In the genomic region with DNA sequence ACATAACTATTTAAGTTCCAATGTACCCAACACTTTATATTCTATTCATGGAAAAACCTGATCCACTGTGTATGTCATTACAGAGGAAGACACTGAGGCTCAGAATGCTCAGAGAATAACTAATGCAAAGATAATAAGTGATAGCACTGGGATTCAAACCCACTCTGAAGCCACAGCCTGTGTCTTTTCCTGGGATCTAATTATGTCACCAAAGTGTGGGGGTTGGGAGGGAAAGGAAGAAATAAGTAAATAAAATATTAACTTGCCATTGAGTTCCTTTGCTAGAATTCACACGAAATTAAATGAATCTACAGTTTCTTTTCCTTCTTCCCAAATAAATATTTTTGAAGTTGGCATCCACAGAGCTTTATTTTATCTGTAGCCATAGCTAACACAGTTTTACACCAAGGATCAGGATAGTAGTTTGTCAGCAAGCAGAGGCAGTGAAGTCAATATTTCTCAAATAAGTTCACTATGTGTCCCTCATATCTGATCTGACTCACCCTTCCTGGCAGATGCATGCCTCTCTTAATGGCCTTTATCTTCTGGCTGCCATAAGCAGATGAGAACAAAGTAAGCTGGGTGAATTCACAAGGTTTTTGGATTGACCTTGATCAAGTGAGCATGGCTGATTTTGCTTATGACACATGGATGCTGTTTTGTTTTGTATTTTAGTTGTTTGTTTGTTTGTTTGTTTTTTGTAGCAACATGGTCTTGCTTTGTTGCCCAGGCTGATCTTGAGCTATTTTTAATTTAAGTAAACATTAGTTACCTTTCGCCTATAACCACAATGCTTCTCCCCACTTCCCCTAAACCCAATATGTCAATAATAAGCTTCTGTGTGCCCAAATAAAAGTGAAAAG, we compare ENCODE assay signal across 9 cellular contexts. TPM values are rescaled to one million over a fixed set of nuclear protein-coding genes. Genes with fewer than 3 reads are reported as not detected.
DNase-seq lines count a peak whose midpoint lies in the region; ATAC-seq and TF ChIP-seq lines count a peak whose summit lies in the region.
"Had no signal": no experiment of that assay in that cellular context is flagged by ENCODE, and none has a peak within 500 bp of the region (broad histone marks: within the 10 kb centered on the region; RNA-seq: fewer than 3 reads in every experiment).

No MANE protein-coding gene starts in this region.

- no peak for TF ChIP-seq EP300 in gastroesophageal sphincter (IDR thresholded peaks at IDR 0.05)

- ATAC-seq in GM19463 (IDR thresholded peaks at IDR 0.05; ENCODE audit: unreplicated experiment) (peak; percentile 50), HG03460 (IDR thresholded peaks at IDR 0.05; ENCODE audit: unreplicated experiment) (peak; percentile 51), gastroesophageal sphincter (no peak), omental fat pad (ENCODE audit: low FRiP score) (no peak)

- H3K9me3 Mint-ChIP-seq in CD8-positive, alpha-beta memory T cell: peaks cover 5 to 18% (median 9%) of the 10 kb centered on the region in 5 donors
- peaks cover 0 to 7% (median under 1%) of the 10 kb centered on the region in 6 donors for H3K9me3 Mint-ChIP-seq in immature natural killer cell

- peak overlapping the region; percentile 35 for H3K27ac ChIP-seq in CD8-positive, alpha-beta memory T cell (ENCODE audit: low read depth, low read length)
- no peak overlapping the region for H3K27ac ChIP-seq in gastroesophageal sphincter
- H3K27ac ChIP-seq: skin epidermis had no signal

- H3K9me3 ChIP-seq in CD8-positive, alpha-beta memory T cell (ENCODE audit: low read length): no peaks in the 10 kb centered on the region
- peaks cover 0 to 22% (median 0%) of the 10 kb centered on the region in 3 donors for H3K9me3 ChIP-seq in gastroesophageal sphincter

- peaks cover 2% of the 10 kb centered on the region in 3 donors for H3K4me1 Mint-ChIP-seq in CD8-positive, alpha-beta memory T cell
- peaks cover 2% of the 10 kb centered on the region in 2 donors for H3K4me1 Mint-ChIP-seq in immature natural killer cell

- H3K27me3 Mint-ChIP-seq in CD8-positive, alpha-beta memory T cell: peaks cover 19 to 38% of the 10 kb centered on the region in 2 donors
- H3K27me3 Mint-ChIP-seq in immature natural killer cell (ENCODE audit: low read depth in 3 of 3): peaks cover 0 to 22% (median 2%) of the 10 kb centered on the region in 3 donors

- POLR2A ChIA-PET in CD8-positive, alpha-beta memory T cell (lab: Charles Lee): no interaction called here

- H3K4me1 ChIP-seq in CD8-positive, alpha-beta memory T cell (ENCODE audit: insufficient read depth, low read length): no peaks in the 10 kb centered on the region
- H3K4me1 ChIP-seq in gastroesophageal sphincter: no peaks in the 10 kb centered on the region

- H3K36me3 ChIP-seq in CD8-positive, alpha-beta memory T cell (ENCODE audit: insufficient read depth, low read length): no peaks in the 10 kb centered on the region
- no peaks in the 10 kb centered on the region for H3K36me3 ChIP-seq in gastroesophageal sphincter

- no peak for DNase-seq in CD8-positive, alpha-beta memory T cell
- DNase-seq in cardiac fibroblast (ENCODE audit: low read depth in 2 of 2): peak; percentile 15 to 52
- no peak for DNase-seq in activated CD8-positive, alpha-beta memory T cell treated with anti-CD3 and anti-CD28 coated beads for 24 hours
- DNase-seq in immature natural killer cell: no peak
- no peak for DNase-seq in omental fat pad (ENCODE audit: low spot score)

- H3K36me3 Mint-ChIP-seq in CD8-positive, alpha-beta memory T cell: peaks cover 0 to 7% (median 0%) of the 10 kb centered on the region in 3 donors
- peaks cover 4% of the 10 kb centered on the region in 3 donors for H3K36me3 Mint-ChIP-seq in immature natural killer cell

- no peak for TF ChIP-seq POLR2A in gastroesophageal sphincter (IDR thresholded peaks at IDR 0.05)

- H3K4me3 ChIP-seq in CD8-positive, alpha-beta memory T cell (ENCODE audit: low read length): no peak overlapping the region
- H3K4me3 ChIP-seq in cardiac fibroblast (replicated peaks in 1 of 2; ENCODE audit: low read depth in 2 of 2, low read length in 2 of 2) (no peak overlapping the region), gastroesophageal sphincter (no peak overlapping the region)
- H3K4me3 ChIP-seq: skin epidermis had no signal

- H3K4me3 Mint-ChIP-seq in CD8-positive, alpha-beta memory T cell: no peak overlapping the region
- H3K4me3 Mint-ChIP-seq in immature natural killer cell: no peak overlapping the region

- H3K27ac Mint-ChIP-seq in CD8-positive, alpha-beta memory T cell: no peak overlapping the region
- H3K27ac Mint-ChIP-seq in immature natural killer cell: no peak overlapping the region

- CTCF ChIA-PET in CD8-positive, alpha-beta memory T cell (lab: Charles Lee): no interaction called here

- no peak for TF ChIP-seq CTCF in cardiac fibroblast (IDR thresholded peaks at IDR 0.05; ENCODE audit: low read depth, low read length)
- TF ChIP-seq CTCF in gastroesophageal sphincter (IDR thresholded peaks at IDR 0.05): no peak
- no peak for TF ChIP-seq CTCF in omental fat pad (IDR thresholded peaks at IDR 0.05)

- no peaks in the 10 kb centered on the region for H3K27me3 ChIP-seq in CD8-positive, alpha-beta memory T cell (ENCODE audit: insufficient read depth, low read length, poor library complexity, severe bottlenecking)
- peaks cover 28% of the 10 kb centered on the region for H3K27me3 ChIP-seq in gastroesophageal sphincter

- WGBS in gastroesophageal sphincter (ENCODE audit: low coverage in 1 of 2), 2 donors: 60 to 71% methylated on average over 2 of the region's 2 CpGs

RNA-seq across cellular contexts. Expression of a gene that starts 6.3 kb away (rescaled TPM):
- total RNA-seq in CD8-positive, alpha-beta memory T cell: under 1 TPM; 0.13 to 0.50 TPM
- polyA plus RNA-seq in CD8-positive, alpha-beta memory T cell: 0.86 TPM
- total RNA-seq in gastroesophageal sphincter (10 to 100 TPM; 21.5 to 29.8 (median 26.6) TPM), omental fat pad (100 to 1,000 TPM in 1 of 4 donors, 10 to 100 TPM in 3; 34.7 to 163 (median 73.0) TPM)
- under 1 TPM in 1 of 3 donors, not detected in 2; 0.11 TPM for polyA plus RNA-seq in immature natural killer cell

Comparison
In these comparisons a context has a peak if more than half of its experiments do, and no peak if none do; other contexts are left out.
1. DNase-seq: peak in cardiac fibroblast (2 of 2); none in CD8-positive, alpha-beta memory T cell (0 of 5), activated CD8-positive, alpha-beta memory T cell treated with anti-CD3 and anti-CD28 coated beads for 24 hours (single experiment), immature natural killer cell (0 of 3) and omental fat pad (single experiment).
2. ATAC-seq: peak in GM19463 (single experiment) and HG03460 (single experiment); none in gastroesophageal sphincter (single experiment) and omental fat pad (single experiment).
3. RNA of a gene that starts 6.3 kb away (total RNA-seq): 34.7 to 163 TPM in omental fat pad and 21.5 to 29.8 TPM in gastroesophageal sphincter; 0.13 to 0.50 TPM in CD8-positive, alpha-beta memory T cell; every median in the first group is over 10 times any median in the second.